8 cellular contexts compared by ENCODE assay signal in genomic region chr9:36140086-36141084, GRCh38. TPM values are rescaled to one million over a fixed set of nuclear protein-coding genes. Genes with fewer than 3 reads are reported as not detected.
A peak's percentile ranks its signal among the peaks of the same experiment; 100 is the strongest.
DNase-seq lines count a peak whose midpoint lies in the region; TF ChIP-seq lines count a peak whose summit lies in the region.
"Had no signal": no experiment of that assay in that cellular context is flagged by ENCODE, and none has a peak within 500 bp of the region (broad histone marks: within the 10 kb centered on the region; RNA-seq: fewer than 3 reads in every experiment).

No MANE protein-coding gene starts in this region.

- peak overlapping the region; percentile 93 to 100 (median 97) for H3K4me3 Mint-ChIP-seq in immature natural killer cell

- H3K9me3 Mint-ChIP-seq in immature natural killer cell, result peaks cover 0 to 1% (median 0%) of the 10 kb centered on the region in 6 donors

- no peak for TF ChIP-seq EP300 in stomach (IDR thresholded peaks at IDR 0.05)

- H3K4me2 ChIP-seq in KMS-11, result peak overlapping the region; percentile 36

- H3K4me3 ChIP-seq in KMS-11 (IDR thresholded peaks at IDR 0.05; ENCODE audit: insufficient read depth, low read depth, low read length) (no peak overlapping the region), stomach (no peak overlapping the region)

- H4K20me1 ChIP-seq in KMS-11 (ENCODE audit: insufficient read depth), result no peaks in the 10 kb centered on the region

- H3K79me2 ChIP-seq in KMS-11 (ENCODE audit: insufficient read depth, low read depth), result no peaks in the 10 kb centered on the region

- H3K9ac ChIP-seq in KMS-11, result no peak overlapping the region

- intact Hi-C loops in stomach (cut with DNase I; ENCODE audit: low total_unique reads), result no loop called here

- peaks cover 3 to 16% (median 13%) of the 10 kb centered on the region in 3 donors for H3K27me3 Mint-ChIP-seq in immature natural killer cell (ENCODE audit: low read depth in 3 of 3)

- H3K36me3 Mint-ChIP-seq in immature natural killer cell, result peaks cover 3 to 14% (median 10%) of the 10 kb centered on the region in 3 donors

- peaks cover 89 to 91% of the 10 kb centered on the region in 2 donors for H3K4me1 Mint-ChIP-seq in immature natural killer cell

- H3K27me3 ChIP-seq in KMS-11 (ENCODE audit: insufficient read depth, low read depth), result no peaks in the 10 kb centered on the region; the same call in 1 of the 2 replicates
- peaks cover 0 to 6% (median 4%) of the 10 kb centered on the region in 3 donors for H3K27me3 ChIP-seq in stomach

- no peak for TF ChIP-seq POLR2A in stomach (IDR thresholded peaks at IDR 0.05)

- no peaks in the 10 kb centered on the region for H3K9me3 ChIP-seq in stomach

- peak overlapping the region; percentile 17; the same call in 1 of the 2 replicates for H3K27ac ChIP-seq in KMS-11
- peak overlapping the region in 4 of 5 donors; percentile 39 to 90 (median 72) for H3K27ac ChIP-seq in stomach

- WGBS in stomach, 5 donors, result 76 to 86% (median 81%) methylated on average over 11 of the region's 11 CpGs

- H3K27ac Mint-ChIP-seq in immature natural killer cell, result peak overlapping the region; percentile 91 to 100 (median 100)

- H3K36me3 ChIP-seq in KMS-11 (ENCODE audit: insufficient read depth) (no peaks in the 10 kb centered on the region), stomach (no peaks in the 10 kb centered on the region)

- DNase-seq in T follicular helper cell (ENCODE audit: low read depth), result peak; percentile 18
- no peak for DNase-seq in immature natural killer cell
- DNase-seq in stomach, result no peak
- no peak for DNase-seq in putamen (ENCODE audit: low spot score)
- DNase-seq in GM13976 (ENCODE audit: low spot score), result no peak
- DNase-seq in OCI-M2 (lab: John Stamatoyannopoulos, UW; ENCODE audit: unreplicated experiment), result no peak
- DNase-seq: NCI-H526 treated with DMSO at 0.1 percent for 48 hours had no signal

- no peak for TF ChIP-seq CTCF in KMS-11 (conservative IDR thresholded peaks at IDR 0.05; ENCODE audit: low read depth, low read length)
- no peak for TF ChIP-seq CTCF in stomach (IDR thresholded peaks at IDR 0.05)
- no peak for TF ChIP-seq CTCF in GM13976 (IDR thresholded peaks at IDR 0.05; ENCODE audit: borderline replicate concordance, control extremely low read depth, extremely low read depth, insufficient read depth, missing control alignments)

- H3K4me1 ChIP-seq in KMS-11 (ENCODE audit: low read depth, poor library complexity, severe bottlenecking) (peaks cover 44% of the 10 kb centered on the region), stomach (peaks cover 48 to 98% (median 88%) of the 10 kb centered on the region in 4 donors)

- in situ Hi-C loops in GM13976 (cut with MboI; ENCODE audit: low sequenced_read_pairs, unreplicated experiment), result no loop called here

- H2AFZ ChIP-seq in KMS-11 (ENCODE audit: low read depth), result no peak overlapping the region

RNA-seq across cellular contexts. Expression of gene GLIPR2, which starts 3.9 kb away (rescaled TPM):
- polyA plus RNA-seq in immature natural killer cell (100 to 1,000 TPM; 327 to 486 (median 374) TPM), stomach (10 to 100 TPM; 22.0 to 37.9 (median 32.1) TPM)
- 10 to 100 TPM in 4 of 5 donors, 1 to 10 TPM in 1; 3.5 to 40.6 (median 33.5) TPM for total RNA-seq in stomach

RNA-seq across cellular contexts. Expression of gene CCIN, which starts 28.8 kb away (rescaled TPM):
- polyA plus RNA-seq in immature natural killer cell (under 1 TPM in 1 of 3 donors, not detected in 2; 0.43 TPM), stomach (under 1 TPM in 2 of 3 donors, not detected in 1; 0.08 to 0.31 TPM)
- 1 to 10 TPM in 2 of 5 donors, under 1 TPM in 1, not detected in 2; 0.45 to 1.3 (median 1.2) TPM for total RNA-seq in stomach

RNA-seq across cellular contexts. Expression of gene CLTA, which starts 50.3 kb away (rescaled TPM):
- 100 to 1,000 TPM in 1 of 3 donors, 10 to 100 TPM in 2; 62.2 to 121 (median 89.0) TPM for polyA plus RNA-seq in immature natural killer cell
- 100 to 1,000 TPM in 3 of 5 donors, 10 to 100 TPM in 2; 25.1 to 890 (median 117) TPM for total RNA-seq in stomach
- polyA plus RNA-seq in stomach, result 100 to 1,000 TPM; 164 to 322 (median 196) TPM

Comparison
In these comparisons a context has a peak if more than half of its experiments do, and no peak if none do; other contexts are left out.
1. RNA of gene GLIPR2, which starts 3.9 kb away (polyA plus RNA-seq): 327 to 486 TPM in immature natural killer cell; 22.0 to 37.9 TPM in stomach; every median in the first group is over 4 times any median in the second.